In genomic region chr4:139314047-139314800, GRCh38 we compare ENCODE assay signal across 20 cellular contexts. TPM values are rescaled to one million over a fixed set of nuclear protein-coding genes. Genes with fewer than 3 reads are reported as not detected.
DNase-seq lines count a peak whose midpoint lies in the region; ATAC-seq, FAIRE-seq and TF ChIP-seq lines count a peak whose summit lies in the region.
"Had no signal": no experiment of that assay in that cellular context is flagged by ENCODE, and none has a peak within 500 bp of the region (broad histone marks: within the 10 kb centered on the region; RNA-seq: fewer than 3 reads in every experiment).

No MANE protein-coding gene starts in this region.

- H3K27me3 ChIP-seq in IMR-90 (ENCODE audit: control insufficient read depth, insufficient read depth, low read length) (no peaks in the 10 kb centered on the region), GM12878 (replicated peaks in 1 of 2; ENCODE audit: control insufficient read depth in 2 of 2, insufficient read depth in 2 of 2, low read length in 1 of 2) (no peaks in the 10 kb centered on the region), prostate gland (replicated peaks; ENCODE audit: insufficient read depth) (no peaks in the 10 kb centered on the region)
- H3K27me3 ChIP-seq: hepatocyte, upper lobe of right lung had no signal

- no peak overlapping the region for H3K4ac ChIP-seq in IMR-90 (ENCODE audit: low read depth, low read length)

- H4K20me1 ChIP-seq in IMR-90 (ENCODE audit: insufficient read depth, low read length) = peaks cover 71% of the 10 kb centered on the region
- no peaks in the 10 kb centered on the region for H4K20me1 ChIP-seq in GM12878 (ENCODE audit: control insufficient read depth, insufficient read depth)

- H2AK5ac ChIP-seq in IMR-90 (ENCODE audit: low read depth, low read length) = no peak overlapping the region

- ATAC-seq in IMR-90 (ENCODE audit: low read depth) = no peak
- peak; percentile 18; the same call in 1 of the 3 replicates for ATAC-seq in GM12878
- ATAC-seq: upper lobe of right lung had no signal

- no peaks in the 10 kb centered on the region for H3K9me3 ChIP-seq in IMR-90 (ENCODE audit: control insufficient read depth, insufficient read depth, low read length)
- no peaks in the 10 kb centered on the region; the same call in none of the 3 replicates for H3K9me3 ChIP-seq in GM12878 (replicated peaks; ENCODE audit: control insufficient read depth, insufficient read depth, low read length)
- no peaks in the 10 kb centered on the region for H3K9me3 ChIP-seq in prostate gland
- H3K9me3 ChIP-seq: left ventricle myocardium inferior, upper lobe of right lung had no signal

- TF ChIP-seq RAD21 in IMR-90 (IDR thresholded peaks at IDR 0.05; ENCODE audit: low read length) (no peak), GM12878 (IDR thresholded peaks at IDR 0.05; ENCODE audit: insufficient read depth, low read depth, low read length) (no peak)

- no peak for TF ChIP-seq EP300 in GM12878 (IDR thresholded peaks at IDR 0.05; ENCODE audit: borderline replicate concordance in 1 of 2, control insufficient read depth in 1 of 2, low read depth in 2 of 2, low read length in 2 of 2)

- H3K4me2 ChIP-seq in IMR-90 (ENCODE audit: low read depth, low read length) (no peak overlapping the region), GM12878 (ENCODE audit: control insufficient read depth, insufficient read depth) (peak overlapping the region; percentile 4; the same call in 1 of the 2 replicates)
- H3K4me2 ChIP-seq: hepatocyte had no signal

- peak overlapping the region; percentile 93 for H3K27ac Mint-ChIP-seq in activated CD4-positive, alpha-beta T cell treated with anti-CD3 and anti-CD28 coated beads, Interleukin-2, amount 10 ng/mL, durations not matched to agents 7 days and 5 days
- peak overlapping the region in 2 of 3 experiments; percentile 25 to 52 for H3K27ac Mint-ChIP-seq in nephron
- H3K27ac Mint-ChIP-seq: dendritic cell treated with granulocyte-macrophage colony-stimulating factor and Interleukin-4, amounts not matched to agents 40 ng/mL and 50 ng/mL, for 4 days had no signal

- H3K4me1 ChIP-seq in IMR-90 (ENCODE audit: control insufficient read depth, insufficient read depth, low read length) (peaks cover 3% of the 10 kb centered on the region; the same call in 1 of the 2 replicates), GM12878 (ENCODE audit: control insufficient read depth, insufficient read depth, low read length) (peaks cover 20% of the 10 kb centered on the region), prostate gland (replicated peaks) (no peaks in the 10 kb centered on the region)

- no peak overlapping the region for H3K18ac ChIP-seq in IMR-90 (ENCODE audit: low read depth, low read length)

- no CpG with 5 or more reads among the region's 4 CpGs for WGBS in IMR-90 (ENCODE audit: extremely low coverage in 2 of 2, insufficient read length in 1 of 2), 2 experiments
- 99% methylated on average over 4 of the region's 4 CpGs for WGBS in GM12878 (ENCODE audit: insufficient coverage, insufficient replicate concordance, low lambda C conversion rate, missing lambda C conversion rate)
- WGBS in prostate gland = 90% methylated on average over 4 of the region's 4 CpGs

- SMC1A ChIA-PET in GM12878 (lab: Charles Lee; ENCODE audit: uncharacterized antibody, unreplicated experiment) = interaction anchor here (1.2 to 2.0 kb wide), 3 partner anchors 13 to 54 kb away, joined by 5 to 10 read pairs (median 7); partner anchors contain the start of gene NAA15

- H3K36me3 ChIP-seq in IMR-90 (ENCODE audit: control insufficient read depth, insufficient read depth, low read length) (no peaks in the 10 kb centered on the region), GM12878 (ENCODE audit: control insufficient read depth in 2 of 2, insufficient read depth in 2 of 2, low read length in 1 of 2) (peaks cover 0 to 2% of the 10 kb centered on the region in 2 experiments; a peak in 1 of 4 replicates), prostate gland (no peaks in the 10 kb centered on the region)
- H3K36me3 ChIP-seq: left ventricle myocardium inferior, upper lobe of right lung had no signal

- H3K14ac ChIP-seq in IMR-90 (replicated peaks; ENCODE audit: low read depth, low read length) = no peak overlapping the region

- POLR2A ChIA-PET in activated CD4-positive, alpha-beta T cell treated with anti-CD3 and anti-CD28 coated beads, Interleukin-2, amount 10 ng/mL, durations not matched to agents 7 days and 5 days (lab: Charles Lee) = no interaction called here
- POLR2A ChIA-PET in IMR-90 (lab: Charles Lee; ENCODE audit: unreplicated experiment) = no interaction called here
- POLR2A ChIA-PET in GM12878 (lab: Charles Lee) = interaction anchor here (0.6 to 2.0 kb wide), 4 partner anchors 13 to 149 kb away, joined by 3 to 20 read pairs (median 4); partner anchors contain the start of genes NAA15 and NDUFC1

- H3K4me3 ChIP-seq in IMR-90 (ENCODE audit: insufficient read depth, low read depth, low read length) = no peak overlapping the region
- H3K4me3 ChIP-seq in GM12878 = no peak overlapping the region
- no peak overlapping the region for H3K4me3 ChIP-seq in prostate gland
- H3K4me3 ChIP-seq: hepatocyte, left ventricle myocardium inferior, upper lobe of right lung had no signal

- no peak overlapping the region for H3K56ac ChIP-seq in IMR-90 (ENCODE audit: extremely low read depth, insufficient read depth, low read length)

- dilution Hi-C loops in IMR-90 (cut with HindIII; ENCODE audit: low sequenced_read_pairs, unreplicated experiment) = no loop called here

- H2BK5ac ChIP-seq in IMR-90 (ENCODE audit: low read depth, low read length, poor library complexity, severe bottlenecking) = no peak overlapping the region

- no peaks in the 10 kb centered on the region for H3K9me3 Mint-ChIP-seq in activated CD4-positive, alpha-beta T cell treated with anti-CD3 and anti-CD28 coated beads, Interleukin-2, amount 10 ng/mL, durations not matched to agents 7 days and 5 days
- peaks cover 9% of the 10 kb centered on the region for H3K9me3 Mint-ChIP-seq in nephron
- H3K9me3 Mint-ChIP-seq: dendritic cell treated with granulocyte-macrophage colony-stimulating factor and Interleukin-4, amounts not matched to agents 40 ng/mL and 50 ng/mL, for 4 days had no signal

- H3K4me1 Mint-ChIP-seq in activated CD4-positive, alpha-beta T cell treated with anti-CD3 and anti-CD28 coated beads, Interleukin-2, amount 10 ng/mL, durations not matched to agents 7 days and 5 days = peaks cover 65% of the 10 kb centered on the region
- H3K4me1 Mint-ChIP-seq in nephron = peaks cover 12% of the 10 kb centered on the region

- H3K36me3 Mint-ChIP-seq in activated CD4-positive, alpha-beta T cell treated with anti-CD3 and anti-CD28 coated beads, Interleukin-2, amount 10 ng/mL, durations not matched to agents 7 days and 5 days (ENCODE audit: low read depth) = peaks cover 23% of the 10 kb centered on the region
- peaks cover 40% of the 10 kb centered on the region for H3K36me3 Mint-ChIP-seq in nephron (ENCODE audit: low read depth)

- no peak overlapping the region for H4K91ac ChIP-seq in IMR-90 (ENCODE audit: insufficient read depth, low read depth, low read length)

- H3K27ac ChIP-seq in IMR-90 (ENCODE audit: insufficient read depth, low read length) = no peak overlapping the region
- H3K27ac ChIP-seq in GM12878 (ENCODE audit: control insufficient read depth, insufficient read depth) = peak overlapping the region; percentile 31; the same call in 1 of the 2 replicates
- no peak overlapping the region for H3K27ac ChIP-seq in prostate gland
- H3K27ac ChIP-seq: hepatocyte, upper lobe of right lung had no signal

- intact Hi-C loops in IMR-90 (cut with micrococcal nuclease) (no loop called here), GM12878 (cut with micrococcal nuclease; ENCODE audit: unreplicated experiment) (no loop called here), prostate gland (cut with DNase I) (no loop called here)

- peaks cover 92% of the 10 kb centered on the region for H3K79me2 ChIP-seq in GM12878 (ENCODE audit: control insufficient read depth, insufficient read depth, low read length)

- H3K79me1 ChIP-seq in IMR-90 (ENCODE audit: low read depth in 1 of 2, low read length in 2 of 2) = peaks cover 0 to 36% of the 10 kb centered on the region in 2 experiments; a peak in 2 of 4 replicates

- H2AFZ ChIP-seq in IMR-90 (replicated peaks; ENCODE audit: low read length, poor library complexity) (no peak overlapping the region), GM12878 (ENCODE audit: control insufficient read depth, low read depth, low read length) (no peak overlapping the region)
- H2AFZ ChIP-seq: hepatocyte had no signal

- H3K9ac ChIP-seq in IMR-90 (ENCODE audit: low read depth, low read length) = no peak overlapping the region
- H3K9ac ChIP-seq in GM12878 (ENCODE audit: control insufficient read depth, insufficient read depth, low read length) = no peak overlapping the region

- no peak overlapping the region for H2BK15ac ChIP-seq in IMR-90 (ENCODE audit: low read depth, low read length)

- no TSS peak for BruUV-seq in IMR-90 (replicated peaks; lab: Mats Ljungman, UMichigan)
- no TSS peak for BruUV-seq in GM12878 (replicated peaks; lab: Mats Ljungman, UMichigan)

- no peak overlapping the region for H2BK20ac ChIP-seq in IMR-90 (ENCODE audit: low read depth, low read length)

- H4K5ac ChIP-seq in IMR-90 (ENCODE audit: low read depth, low read length) = peak overlapping the region; percentile 8; the same call in 1 of the 2 replicates

- TF ChIP-seq POLR2A in IMR-90 (IDR thresholded peaks at IDR 0.05; ENCODE audit: low read depth, low read length) = no peak
- no peak for TF ChIP-seq POLR2A in GM12878 (IDR thresholded peaks at IDR 0.05; ENCODE audit: low read depth, low read length)
- TF ChIP-seq POLR2A in prostate gland (IDR thresholded peaks at IDR 0.05) = no peak

- no peak overlapping the region for H2BK120ac ChIP-seq in IMR-90 (ENCODE audit: low read depth, low read length)

- peak; percentile 39 for DNase-seq in activated CD4-positive, alpha-beta T cell treated with anti-CD3 and anti-CD28 coated beads, Interleukin-2, amount 10 ng/mL, durations not matched to agents 7 days and 5 days
- no peak for DNase-seq in activated CD4-positive, alpha-beta T cell treated with anti-CD3 and anti-CD28 coated beads, Interleukin-2, amount 50 U/mL, for 48 hours
- DNase-seq in IMR-90 (no peak), GM12878 (ENCODE audit: low read depth, low spot score) (no peak), prostate gland (ENCODE audit: low spot score) (no peak), NCI-H510A (lab: John Stamatoyannopoulos, UW) (no peak), NCI-H187 (lab: John Stamatoyannopoulos, UW) (no peak)
- DNase-seq: anterior cingulate cortex, COR-L47, GOT3, KG1, left ventricle myocardium inferior, NCI-H2227 treated with DMSO at 0.1 percent for 48 hours, SHP77 treated with DMSO at 0.1 percent for 48 hours, upper lobe of right lung had no signal

- 0 out of 2 replicates have a peak, but pooled peaks cover 2% of the 10 kb centered on the region for H3K9me1 ChIP-seq in IMR-90 (ENCODE audit: insufficient read depth, low read length)

- in situ Hi-C loops in IMR-90 (cut with MboI; ENCODE audit: low sequenced_read_pairs) (no loop called here), GM12878 (cut with MboI) (loop anchor here (25.0 kb wide), 1 partner anchor 1102 kb away; no protein-coding TSS in a partner anchor)

- no peaks in the 10 kb centered on the region for H3K27me3 Mint-ChIP-seq in activated CD4-positive, alpha-beta T cell treated with anti-CD3 and anti-CD28 coated beads, Interleukin-2, amount 10 ng/mL, durations not matched to agents 7 days and 5 days
- H3K27me3 Mint-ChIP-seq in nephron (ENCODE audit: low read depth) = no peaks in the 10 kb centered on the region
- H3K27me3 Mint-ChIP-seq: dendritic cell treated with granulocyte-macrophage colony-stimulating factor and Interleukin-4, amounts not matched to agents 40 ng/mL and 50 ng/mL, for 4 days had no signal

- CTCF ChIA-PET in activated CD4-positive, alpha-beta T cell treated with anti-CD3 and anti-CD28 coated beads, Interleukin-2, amount 10 ng/mL, durations not matched to agents 7 days and 5 days (lab: Charles Lee) = no interaction called here
- CTCF ChIA-PET in IMR-90 (lab: Yijun Ruan, JAX) (no interaction called here), GM12878 (lab: Yijun Ruan, JAX) (interaction anchor here (2.0 kb wide), 1 partner anchor 18 kb away, joined by 20 read pairs; no protein-coding TSS in a partner anchor)

- no peak for FAIRE-seq in GM12878 (lab: Jason Lieb, UNC)
- FAIRE-seq: A204.1, G401.6 had no signal

- TF ChIP-seq CTCF in IMR-90 (conservative IDR thresholded peaks at IDR 0.05; ENCODE audit: low read depth, low read length) = no peak
- TF ChIP-seq CTCF in GM12878 (IDR thresholded peaks at IDR 0.05 in 2 of 3, conservative IDR thresholded peaks at IDR 0.05 in 1 of 3; ENCODE audit: control insufficient read depth in 2 of 3, extremely low read depth in 1 of 3, insufficient read depth in 1 of 3, low read depth in 3 of 3, low read length in 3 of 3) = no peak
- TF ChIP-seq CTCF in nephron (IDR thresholded peaks at IDR 0.05; ENCODE audit: unreplicated experiment in 3 of 3) = no peak
- TF ChIP-seq CTCF in prostate gland (IDR thresholded peaks at IDR 0.05) = no peak

- peak overlapping the region; percentile 40; the same call in 1 of the 2 replicates for H3K23ac ChIP-seq in IMR-90 (ENCODE audit: low read depth, low read length)

- no peak overlapping the region for H2AK9ac ChIP-seq in IMR-90 (replicated peaks; ENCODE audit: low read depth, low read length, poor library complexity)

- H4K8ac ChIP-seq in IMR-90 (ENCODE audit: low read depth in 2 of 2, low read length in 2 of 2) = no peak overlapping the region

- RAD21 ChIA-PET in GM12878 (lab: Charles Lee; ENCODE audit: unreplicated experiment) = interaction anchor here (0.6 kb wide), 1 partner anchor 9 kb away, joined by 3 read pairs; no protein-coding TSS in a partner anchor

- peak overlapping the region; percentile 26 for H3K4me3 Mint-ChIP-seq in activated CD4-positive, alpha-beta T cell treated with anti-CD3 and anti-CD28 coated beads, Interleukin-2, amount 10 ng/mL, durations not matched to agents 7 days and 5 days
- no peak overlapping the region for H3K4me3 Mint-ChIP-seq in nephron
- H3K4me3 Mint-ChIP-seq: dendritic cell treated with granulocyte-macrophage colony-stimulating factor and Interleukin-4, amounts not matched to agents 40 ng/mL and 50 ng/mL, for 4 days had no signal

RNA-seq across cellular contexts. Expression of gene NDUFC1, which starts 11.9 kb away (rescaled TPM):
- total RNA-seq in activated CD4-positive, alpha-beta T cell treated with anti-CD3 and anti-CD28 coated beads, Interleukin-2, amount 10 ng/mL, durations not matched to agents 7 days and 5 days = 10 to 100 TPM; 37.3 to 42.4 TPM
- total RNA-seq in IMR-90 (2012; rRNA removed) = 25.1 and 33.9 TPM in 2 replicates
- 65.1 and 76.5 TPM in 2 replicates for polyA plus RNA-seq in IMR-90 (2012; rRNA removed)
- polyA plus RNA-seq in IMR-90 (2012; cell fraction: cytosol; rRNA removed) = 59.3 and 67.9 TPM in 2 replicates
- polyA plus RNA-seq in IMR-90 (2012; cell fraction: nucleus; rRNA removed; ENCODE audit: low replicate concordance) = 19.7 and 22.4 TPM in 2 replicates
- 12.7 and 13.1 TPM in 2 replicates for total RNA-seq in GM12878 (2013; cell fraction: nucleolus; rRNA removed)
- total RNA-seq in GM12878 (2014; rRNA removed) = 37.5 TPM in 2 replicates
- total RNA-seq in GM12878 (2014; rRNA removed; fragmentation: Illumina TruSeq; extraction: Trizol) = 51.5 and 56.6 TPM in 2 replicates
- total RNA-seq in GM12878 (2021) = 36.7 and 40.1 TPM in 2 replicates
- 9.7 TPM for polyA plus RNA-seq in GM12878 (2011; ENCODE audit: low read depth)
- polyA plus RNA-seq in GM12878 (2011; rRNA removed) = 45.1 and 57.7 TPM in 2 replicates
- 40.2 and 41.9 TPM in 2 replicates for polyA plus RNA-seq in GM12878 (2011; cell fraction: cytosol; rRNA removed)
- 28.3 and 30.8 TPM in 2 replicates for polyA plus RNA-seq in GM12878 (2011; cell fraction: nucleus; rRNA removed)
- 64.9 and 68.6 TPM in 2 replicates for polyA plus RNA-seq in GM12878 (2012)
- polyA plus RNA-seq in GM12878 (2014; fragmentation: Illumina TruSeq; extraction: Trizol) = 11.9 and 25.5 TPM in 2 replicates
- 100 to 1,000 TPM; 197 to 215 TPM for polyA plus RNA-seq in GM12878 (2014; fragmentation: Nextera tagmentation; extraction: Ambion mirVana)
- polyA plus RNA-seq in GM12878 (2014; rRNA removed) = 81.3 and 83.6 TPM in 2 replicates
- polyA plus RNA-seq in GM12878 (2016; fragmentation: Nextera tagmentation; extraction: Ambion mirVana) = 100 to 1,000 TPM; 227 to 242 TPM
- 11.4 and 11.5 TPM in 2 replicates for polyA minus RNA-seq in GM12878 (2011; rRNA and poly(A)+ RNA removed)
- 9.1 and 9.4 TPM in 2 replicates for polyA minus RNA-seq in GM12878 (2011; cell fraction: cytosol; rRNA and poly(A)+ RNA removed)
- polyA minus RNA-seq in GM12878 (2011; cell fraction: nucleus; rRNA and poly(A)+ RNA removed) = 6.0 and 6.2 TPM in 2 replicates
- 10 to 100 TPM; 80.2 to 85.9 TPM for total RNA-seq in prostate gland

RNA-seq across cellular contexts. Expression of gene NAA15, which starts 12.9 kb away (rescaled TPM):
- total RNA-seq in activated CD4-positive, alpha-beta T cell treated with anti-CD3 and anti-CD28 coated beads, Interleukin-2, amount 10 ng/mL, durations not matched to agents 7 days and 5 days = 10 to 100 TPM; 44.8 to 53.5 TPM
- total RNA-seq in IMR-90 (2012; rRNA removed) (43.4 and 106 TPM in 2 replicates), GM12878 (2014; rRNA removed) (52.8 and 64.7 TPM in 2 replicates), GM12878 (2014; rRNA removed; fragmentation: Illumina TruSeq; extraction: Trizol) (64.3 and 66.1 TPM in 2 replicates), GM12878 (2021) (84.6 and 91.5 TPM in 2 replicates), prostate gland (10 to 100 TPM; 19.3 to 22.9 TPM)
- polyA plus RNA-seq in IMR-90 (2012; rRNA removed) (8.7 and 11.0 TPM in 2 replicates), GM12878 (2011; rRNA removed) (35.2 and 57.5 TPM in 2 replicates), GM12878 (2014; fragmentation: Illumina TruSeq; extraction: Trizol) (51.0 and 67.1 TPM in 2 replicates), GM12878 (2014; fragmentation: Nextera tagmentation; extraction: Ambion mirVana) (10 to 100 TPM; 24.3 to 29.7 TPM), GM12878 (2014; rRNA removed) (25.2 and 28.9 TPM in 2 replicates), GM12878 (2016; fragmentation: Nextera tagmentation; extraction: Ambion mirVana) (10 to 100 TPM; 91.5 to 93.1 TPM)
- 1.3 and 1.4 TPM in 2 replicates for polyA plus RNA-seq in IMR-90 (2012; cell fraction: cytosol; rRNA removed)
- polyA plus RNA-seq in IMR-90 (2012; cell fraction: nucleus; rRNA removed; ENCODE audit: low replicate concordance) = 1.2 and 5.0 TPM in 2 replicates
- 81.8 and 92.1 TPM in 2 replicates for total RNA-seq in GM12878 (2013; cell fraction: nucleolus; rRNA removed)
- 9.0 TPM for polyA plus RNA-seq in GM12878 (2011; ENCODE audit: low read depth)
- polyA plus RNA-seq in GM12878 (2011; cell fraction: cytosol; rRNA removed) = 8.2 and 9.4 TPM in 2 replicates
- 10.2 and 16.0 TPM in 2 replicates for polyA plus RNA-seq in GM12878 (2011; cell fraction: nucleus; rRNA removed)
- 15.2 and 21.9 TPM in 2 replicates for polyA plus RNA-seq in GM12878 (2012)
- 27.8 and 54.3 TPM in 2 replicates for polyA minus RNA-seq in GM12878 (2011; rRNA and poly(A)+ RNA removed)
- polyA minus RNA-seq in GM12878 (2011; cell fraction: cytosol; rRNA and poly(A)+ RNA removed) = 20.6 and 27.1 TPM in 2 replicates
- 16.4 and 34.3 TPM in 2 replicates for polyA minus RNA-seq in GM12878 (2011; cell fraction: nucleus; rRNA and poly(A)+ RNA removed)

RNA-seq across cellular contexts. Expression of gene MGARP, which starts 34.2 kb away (rescaled TPM):
- under 1 TPM; 0.21 to 0.25 TPM for total RNA-seq in activated CD4-positive, alpha-beta T cell treated with anti-CD3 and anti-CD28 coated beads, Interleukin-2, amount 10 ng/mL, durations not matched to agents 7 days and 5 days
- 35.0 and 44.4 TPM in 2 replicates for total RNA-seq in IMR-90 (2012; rRNA removed)
- polyA plus RNA-seq in IMR-90 (2012; rRNA removed) = 34.7 and 35.1 TPM in 2 replicates
- polyA plus RNA-seq in IMR-90 (2012; cell fraction: cytosol; rRNA removed) = 26.9 and 31.0 TPM in 2 replicates
- polyA plus RNA-seq in IMR-90 (2012; cell fraction: nucleus; rRNA removed; ENCODE audit: low replicate concordance) = 5.1 and 15.3 TPM in 2 replicates
- 0.40 and 0.51 TPM in 2 replicates for total RNA-seq in GM12878 (2013; cell fraction: nucleolus; rRNA removed)
- total RNA-seq in GM12878 (2014; rRNA removed) = not detected in 2 replicates
- not detected in 2 replicates for total RNA-seq in GM12878 (2014; rRNA removed; fragmentation: Illumina TruSeq; extraction: Trizol)
- total RNA-seq in GM12878 (2021) = not detected in 2 replicates
- not detected for polyA plus RNA-seq in GM12878 (2011; ENCODE audit: low read depth)
- polyA plus RNA-seq in GM12878 (2011; rRNA removed) = 0.23 and 0.30 TPM in 2 replicates
- polyA plus RNA-seq in GM12878 (2011; cell fraction: cytosol; rRNA removed) = 0.06 TPM in 1 of 2 replicates, not detected in the other
- polyA plus RNA-seq in GM12878 (2011; cell fraction: nucleus; rRNA removed) = 0.10 TPM in 1 of 2 replicates, not detected in the other
- not detected in 2 replicates for polyA plus RNA-seq in GM12878 (2012)
- polyA plus RNA-seq in GM12878 (2014; fragmentation: Illumina TruSeq; extraction: Trizol) = 0.36 TPM in 1 of 2 replicates, not detected in the other
- polyA plus RNA-seq in GM12878 (2014; fragmentation: Nextera tagmentation; extraction: Ambion mirVana) = under 1 TPM; 0.04 to 0.08 TPM
- 0.11 TPM in 1 of 2 replicates, not detected in the other for polyA plus RNA-seq in GM12878 (2014; rRNA removed)
- not detected for polyA plus RNA-seq in GM12878 (2016; fragmentation: Nextera tagmentation; extraction: Ambion mirVana)
- polyA minus RNA-seq in GM12878 (2011; rRNA and poly(A)+ RNA removed) = not detected in 2 replicates
- polyA minus RNA-seq in GM12878 (2011; cell fraction: cytosol; rRNA and poly(A)+ RNA removed) = not detected in 2 replicates
- polyA minus RNA-seq in GM12878 (2011; cell fraction: nucleus; rRNA and poly(A)+ RNA removed) = not detected in 2 replicates
- total RNA-seq in prostate gland = 1 to 10 TPM in 1 of 2 donors, under 1 TPM in 1; 0.73 to 3.7 TPM
